Comparison of ENCODE assay signal across 10 cellular contexts in the genomic region with DNA sequence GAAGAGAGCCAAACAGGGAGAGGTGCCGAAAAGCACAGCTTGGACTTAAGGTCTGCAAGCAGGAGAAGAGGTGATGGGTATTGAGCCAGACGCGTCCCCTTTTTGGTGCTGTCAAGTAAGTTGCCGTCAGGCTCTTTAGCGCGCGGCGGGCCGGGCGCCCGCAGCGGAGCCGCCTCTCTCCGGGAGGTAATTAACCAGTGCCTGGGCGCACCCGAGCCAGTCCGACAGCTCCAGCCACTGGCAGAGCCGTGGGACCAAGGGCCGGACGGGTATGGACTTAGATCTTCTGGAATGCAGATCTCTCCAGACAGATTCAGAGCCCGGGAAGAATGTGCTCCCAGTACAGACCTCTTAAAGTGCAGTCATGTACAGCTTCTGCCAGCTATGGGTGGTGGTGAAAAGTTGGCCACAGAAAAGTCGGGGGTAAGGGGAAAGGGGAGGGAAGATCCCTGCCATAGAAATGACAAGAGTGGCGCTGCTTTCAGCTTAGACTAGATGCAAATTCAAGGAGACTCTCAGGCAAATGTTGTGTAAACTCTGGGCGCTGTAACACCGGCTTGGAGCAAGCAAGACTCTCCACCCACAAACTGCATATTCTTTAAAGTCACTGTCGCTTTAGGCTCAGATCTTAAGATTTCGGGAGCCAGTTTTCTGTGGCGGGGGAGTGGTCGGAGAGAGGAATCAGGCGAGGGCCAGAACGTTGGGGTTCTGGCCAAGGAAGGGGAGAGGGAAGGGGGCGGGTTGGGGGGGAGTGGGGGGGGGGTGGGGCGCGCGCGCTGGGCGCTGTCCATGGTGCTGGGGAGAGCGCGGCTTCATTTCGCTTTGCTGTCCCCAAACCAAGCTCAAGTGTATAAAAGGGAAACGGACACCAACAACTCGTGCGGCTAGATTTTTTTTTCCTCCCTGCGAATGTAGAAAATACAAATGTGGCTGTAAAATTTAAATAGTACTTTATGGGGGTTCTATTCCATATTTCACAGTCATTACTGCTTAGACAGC. TPM values are rescaled to one million over a fixed set of nuclear protein-coding genes. Genes with fewer than 3 reads are reported as not detected.
A peak's percentile ranks its signal among the peaks of the same experiment; 100 is the strongest.
DNase-seq lines count a peak whose midpoint lies in the region; ATAC-seq and TF ChIP-seq lines count a peak whose summit lies in the region.
"Had no signal": no experiment of that assay in that cellular context is flagged by ENCODE, and none has a peak within 500 bp of the region (broad histone marks: within the 10 kb centered on the region; RNA-seq: fewer than 3 reads in every experiment).

No MANE protein-coding gene starts in this region.

- no peak overlapping the region for H3K27ac ChIP-seq in iPS-20b (ENCODE audit: low read length)
- H3K27ac ChIP-seq in smooth muscle cell (ENCODE audit: low read depth) = no peak overlapping the region
- H3K27ac ChIP-seq: testis had no signal

- no peak for ATAC-seq in activated T-cell treated with anti-CD3 and anti-CD28 coated beads, Interleukin-2, amount 50 U/mL, for 4 hours
- no peak for ATAC-seq in stimulated activated effector memory CD8-positive, alpha-beta T cell treated with anti-CD3 and anti-CD28 coated beads, Interleukin-12 subunit alpha, Interleukin-12 subunit beta, amount 100 ng/mL, for 72 hours

- WGBS in smooth muscle cell (ENCODE audit: low lambda C conversion rate) = 1% methylated on average over 37 of the region's 44 CpGs

- H3K79me2 ChIP-seq in smooth muscle cell (ENCODE audit: low read depth) = no peaks in the 10 kb centered on the region

- no peak overlapping the region for H3K27ac Mint-ChIP-seq in stimulated activated effector memory CD8-positive, alpha-beta T cell treated with anti-CD3 and anti-CD28 coated beads, Interleukin-12 subunit alpha, Interleukin-12 subunit beta, amount 100 ng/mL, for 72 hours
- H3K27ac Mint-ChIP-seq in glutamatergic neuron (ENCODE audit: unreplicated experiment) = no peak overlapping the region

- peaks cover 4% of the 10 kb centered on the region for H3K9me3 Mint-ChIP-seq in activated T-cell treated with anti-CD3 and anti-CD28 coated beads, Interleukin-2, amount 50 U/mL, for 4 hours
- H3K9me3 Mint-ChIP-seq in stimulated activated effector memory CD8-positive, alpha-beta T cell treated with anti-CD3 and anti-CD28 coated beads, Interleukin-12 subunit alpha, Interleukin-12 subunit beta, amount 100 ng/mL, for 72 hours = no peaks in the 10 kb centered on the region
- H3K9me3 Mint-ChIP-seq in glutamatergic neuron (ENCODE audit: unreplicated experiment) = peaks cover 18% of the 10 kb centered on the region

- H3K27me3 ChIP-seq in iPS-20b (ENCODE audit: insufficient read depth, low read length) (peaks cover 100% of the 10 kb centered on the region), smooth muscle cell (ENCODE audit: low read depth) (peaks cover 99% of the 10 kb centered on the region)

- peaks cover 4% of the 10 kb centered on the region for H4K20me1 ChIP-seq in smooth muscle cell (ENCODE audit: low read depth)

- peak overlapping the region; percentile 73 for H3K4me2 ChIP-seq in smooth muscle cell

- H3F3A ChIP-seq in smooth muscle cell (ENCODE audit: low read depth) = peaks cover 10% of the 10 kb centered on the region

- H3K9me3 ChIP-seq in iPS-20b (ENCODE audit: insufficient read depth, low read depth, low read length) = no peaks in the 10 kb centered on the region
- no peaks in the 10 kb centered on the region for H3K9me3 ChIP-seq in smooth muscle cell (replicated peaks; ENCODE audit: low read depth)
- H3K9me3 ChIP-seq: testis had no signal

- H3K36me3 Mint-ChIP-seq in activated T-cell treated with anti-CD3 and anti-CD28 coated beads, Interleukin-2, amount 50 U/mL, for 4 hours (ENCODE audit: insufficient read depth) = no peaks in the 10 kb centered on the region
- no peaks in the 10 kb centered on the region for H3K36me3 Mint-ChIP-seq in stimulated activated effector memory CD8-positive, alpha-beta T cell treated with anti-CD3 and anti-CD28 coated beads, Interleukin-12 subunit alpha, Interleukin-12 subunit beta, amount 100 ng/mL, for 72 hours
- no peaks in the 10 kb centered on the region for H3K36me3 Mint-ChIP-seq in glutamatergic neuron (ENCODE audit: unreplicated experiment)

- H3K9ac ChIP-seq in iPS-20b (ENCODE audit: low read depth, low read length) (no peak overlapping the region), smooth muscle cell (ENCODE audit: low read depth) (no peak overlapping the region)

- H3K36me3 ChIP-seq in iPS-20b (ENCODE audit: insufficient read depth, low read depth, low read length) = no peaks in the 10 kb centered on the region
- no peaks in the 10 kb centered on the region for H3K36me3 ChIP-seq in smooth muscle cell (ENCODE audit: low read depth)

- H3K4me1 Mint-ChIP-seq in activated T-cell treated with anti-CD3 and anti-CD28 coated beads, Interleukin-2, amount 50 U/mL, for 4 hours (ENCODE audit: low read depth) = peaks cover 11% of the 10 kb centered on the region
- peaks cover 19% of the 10 kb centered on the region for H3K4me1 Mint-ChIP-seq in stimulated activated effector memory CD8-positive, alpha-beta T cell treated with anti-CD3 and anti-CD28 coated beads, Interleukin-12 subunit alpha, Interleukin-12 subunit beta, amount 100 ng/mL, for 72 hours
- H3K4me1 Mint-ChIP-seq in glutamatergic neuron (ENCODE audit: low read depth, unreplicated experiment) = peaks cover 1% of the 10 kb centered on the region

- H3K4me1 ChIP-seq in iPS-20b (ENCODE audit: insufficient read depth, low read length) (peaks cover 10% of the 10 kb centered on the region), smooth muscle cell (ENCODE audit: low read depth) (peaks cover 9% of the 10 kb centered on the region)
- H3K4me1 ChIP-seq: testis had no signal

- no peak overlapping the region for H2AFZ ChIP-seq in smooth muscle cell (ENCODE audit: low read depth)

- peaks cover 68% of the 10 kb centered on the region for H3K27me3 Mint-ChIP-seq in activated T-cell treated with anti-CD3 and anti-CD28 coated beads, Interleukin-2, amount 50 U/mL, for 4 hours (ENCODE audit: low read depth)
- H3K27me3 Mint-ChIP-seq in glutamatergic neuron (ENCODE audit: unreplicated experiment) = peaks cover 53% of the 10 kb centered on the region

- peak; percentile 27 to 34 for DNase-seq in activated T-cell treated with anti-CD3 and anti-CD28 coated beads, Interleukin-2, amount 50 U/mL, for 48 hours
- DNase-seq in activated T-cell treated with anti-CD3 and anti-CD28 coated beads, Interleukin-2, amount 50 U/mL, for 4 hours = no peak
- peak; percentile 29 for DNase-seq in RPMI7951 (ENCODE audit: low read depth)
- DNase-seq in smooth muscle cell (lab: John Stamatoyannopoulos, UW; ENCODE audit: unreplicated experiment) = no peak
- DNase-seq in stimulated activated effector memory CD8-positive, alpha-beta T cell treated with anti-CD3 and anti-CD28 coated beads, Interleukin-12 subunit alpha, Interleukin-12 subunit beta, amount 100 ng/mL, for 72 hours (ENCODE audit: low spot score in 2 of 2) = no peak
- no peak for DNase-seq in glutamatergic neuron
- no peak for DNase-seq in cerebellar nuclear complex (lab: John Stamatoyannopoulos, UW)
- DNase-seq: testis had no signal

- no peak overlapping the region for H3K4me3 Mint-ChIP-seq in activated T-cell treated with anti-CD3 and anti-CD28 coated beads, Interleukin-2, amount 50 U/mL, for 4 hours
- H3K4me3 Mint-ChIP-seq in stimulated activated effector memory CD8-positive, alpha-beta T cell treated with anti-CD3 and anti-CD28 coated beads, Interleukin-12 subunit alpha, Interleukin-12 subunit beta, amount 100 ng/mL, for 72 hours = no peak overlapping the region
- H3K4me3 Mint-ChIP-seq in glutamatergic neuron (ENCODE audit: unreplicated experiment) = no peak overlapping the region

- no peak for TF ChIP-seq CTCF in smooth muscle cell (IDR thresholded peaks at IDR 0.05; ENCODE audit: borderline replicate concordance, insufficient read depth, poor library complexity, severe bottlenecking)
- TF ChIP-seq CTCF in glutamatergic neuron (IDR thresholded peaks at IDR 0.05; ENCODE audit: partially characterized antibody, unreplicated experiment) = no peak

- peak overlapping the region; percentile 54 for H3K4me3 ChIP-seq in iPS-20b (ENCODE audit: low read length)
- H3K4me3 ChIP-seq in smooth muscle cell = peak overlapping the region; percentile 7
- H3K4me3 ChIP-seq: testis had no signal

RNA-seq across cellular contexts. Expression of gene NR2F1, which starts 29.2 kb away (rescaled TPM):
- total RNA-seq in activated T-cell treated with anti-CD3 and anti-CD28 coated beads, Interleukin-2, amount 50 U/mL, for 4 hours = under 1 TPM; 0.08 to 0.21 (median 0.10) TPM
- total RNA-seq in RPMI7951 (2014; rRNA removed; shearing (Covaris generic)) = 16.4 and 17.1 TPM in 2 replicates
- total RNA-seq in smooth muscle cell = 8.2 and 22.5 TPM in 2 replicates
- 5.9 and 6.0 TPM in 2 replicates for polyA plus RNA-seq in smooth muscle cell
- total RNA-seq in glutamatergic neuron (ENCODE audit: unreplicated experiment) = 0.37 TPM
- polyA plus RNA-seq: keratinocyte had no signal

RNA-seq across cellular contexts. Expression of gene NR2F1-AS1, which starts 31.2 kb away (rescaled TPM):
- not detected for total RNA-seq in activated T-cell treated with anti-CD3 and anti-CD28 coated beads, Interleukin-2, amount 50 U/mL, for 4 hours
- 20.9 and 29.2 TPM in 2 replicates for total RNA-seq in RPMI7951 (2014; rRNA removed; shearing (Covaris generic))
- total RNA-seq in smooth muscle cell (18.7 and 31.0 TPM in 2 replicates), glutamatergic neuron (ENCODE audit: unreplicated experiment) (0.39 TPM)
- polyA plus RNA-seq in smooth muscle cell = 22.9 and 26.1 TPM in 2 replicates

Comparison
In these comparisons a context has a peak if more than half of its experiments do, and no peak if none do; other contexts are left out.
1. DNase-seq: peak in activated T-cell treated with anti-CD3 and anti-CD28 coated beads, Interleukin-2, amount 50 U/mL, for 48 hours (2 of 2) and RPMI7951 (single experiment); none in activated T-cell treated with anti-CD3 and anti-CD28 coated beads, Interleukin-2, amount 50 U/mL, for 4 hours (single experiment), smooth muscle cell (single experiment), stimulated activated effector memory CD8-positive, alpha-beta T cell treated with anti-CD3 and anti-CD28 coated beads, Interleukin-12 subunit alpha, Interleukin-12 subunit beta, amount 100 ng/mL, for 72 hours (0 of 2), glutamatergic neuron (single experiment) and cerebellar nuclear complex (0 of 2).
2. RNA of gene NR2F1-AS1, which starts 31.2 kb away (total RNA-seq): 20.9 to 29.2 TPM in RPMI7951 and 18.7 to 31.0 TPM in smooth muscle cell; 0.39 TPM in glutamatergic neuron (single experiment) and not detected in activated T-cell treated with anti-CD3 and anti-CD28 coated beads, Interleukin-2, amount 50 U/mL, for 4 hours; every median in the first group is over 10 times any median in the second.